ENCODE assay signal across 1 cellular context in genomic region chr2:167333245-167333644, GRCh38.
TF ChIP-seq lines count a peak whose summit lies in the region.

No MANE protein-coding gene starts in this region.

TF ChIP-seq in SK-N-SH treated with all-trans-retinoic acid at 6 μM for 48 hours, 23 proteins besides CTCF, POLR2A, EP300 and RAD21 (continued from another document):
- TF ChIP-seq, protein P1, sequence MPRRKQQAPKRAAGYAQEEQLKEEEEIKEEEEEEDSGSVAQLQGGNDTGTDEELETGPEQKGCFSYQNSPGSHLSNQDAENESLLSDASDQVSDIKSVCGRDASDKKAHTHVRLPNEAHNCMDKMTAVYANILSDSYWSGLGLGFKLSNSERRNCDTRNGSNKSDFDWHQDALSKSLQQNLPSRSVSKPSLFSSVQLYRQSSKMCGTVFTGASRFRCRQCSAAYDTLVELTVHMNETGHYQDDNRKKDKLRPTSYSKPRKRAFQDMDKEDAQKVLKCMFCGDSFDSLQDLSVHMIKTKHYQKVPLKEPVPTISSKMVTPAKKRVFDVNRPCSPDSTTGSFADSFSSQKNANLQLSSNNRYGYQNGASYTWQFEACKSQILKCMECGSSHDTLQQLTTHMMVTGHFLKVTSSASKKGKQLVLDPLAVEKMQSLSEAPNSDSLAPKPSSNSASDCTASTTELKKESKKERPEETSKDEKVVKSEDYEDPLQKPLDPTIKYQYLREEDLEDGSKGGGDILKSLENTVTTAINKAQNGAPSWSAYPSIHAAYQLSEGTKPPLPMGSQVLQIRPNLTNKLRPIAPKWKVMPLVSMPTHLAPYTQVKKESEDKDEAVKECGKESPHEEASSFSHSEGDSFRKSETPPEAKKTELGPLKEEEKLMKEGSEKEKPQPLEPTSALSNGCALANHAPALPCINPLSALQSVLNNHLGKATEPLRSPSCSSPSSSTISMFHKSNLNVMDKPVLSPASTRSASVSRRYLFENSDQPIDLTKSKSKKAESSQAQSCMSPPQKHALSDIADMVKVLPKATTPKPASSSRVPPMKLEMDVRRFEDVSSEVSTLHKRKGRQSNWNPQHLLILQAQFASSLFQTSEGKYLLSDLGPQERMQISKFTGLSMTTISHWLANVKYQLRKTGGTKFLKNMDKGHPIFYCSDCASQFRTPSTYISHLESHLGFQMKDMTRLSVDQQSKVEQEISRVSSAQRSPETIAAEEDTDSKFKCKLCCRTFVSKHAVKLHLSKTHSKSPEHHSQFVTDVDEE (CRISPR knock-in tag; IDR thresholded peaks at IDR 0.05), result no peak
- TF ChIP-seq ESRRG (CRISPR knock-in tag; IDR thresholded peaks at IDR 0.05), result no peak
- no peak for TF ChIP-seq TOX (CRISPR knock-in tag; IDR thresholded peaks at IDR 0.05; ENCODE audit: borderline replicate concordance)
- no peak for TF ChIP-seq CSDC2 (CRISPR knock-in tag; IDR thresholded peaks at IDR 0.05)
- TF ChIP-seq TCF4 (CRISPR knock-in tag; IDR thresholded peaks at IDR 0.05; ENCODE audit: borderline replicate concordance), result no peak
- no peak for TF ChIP-seq RARB (CRISPR knock-in tag; IDR thresholded peaks at IDR 0.05)
- TF ChIP-seq ZFP3 (CRISPR knock-in tag; IDR thresholded peaks at IDR 0.05), result no peak
- no peak for TF ChIP-seq ZNF565 (CRISPR knock-in tag; conservative IDR thresholded peaks at IDR 0.05; ENCODE audit: low read depth)
- TF ChIP-seq, protein P2, sequence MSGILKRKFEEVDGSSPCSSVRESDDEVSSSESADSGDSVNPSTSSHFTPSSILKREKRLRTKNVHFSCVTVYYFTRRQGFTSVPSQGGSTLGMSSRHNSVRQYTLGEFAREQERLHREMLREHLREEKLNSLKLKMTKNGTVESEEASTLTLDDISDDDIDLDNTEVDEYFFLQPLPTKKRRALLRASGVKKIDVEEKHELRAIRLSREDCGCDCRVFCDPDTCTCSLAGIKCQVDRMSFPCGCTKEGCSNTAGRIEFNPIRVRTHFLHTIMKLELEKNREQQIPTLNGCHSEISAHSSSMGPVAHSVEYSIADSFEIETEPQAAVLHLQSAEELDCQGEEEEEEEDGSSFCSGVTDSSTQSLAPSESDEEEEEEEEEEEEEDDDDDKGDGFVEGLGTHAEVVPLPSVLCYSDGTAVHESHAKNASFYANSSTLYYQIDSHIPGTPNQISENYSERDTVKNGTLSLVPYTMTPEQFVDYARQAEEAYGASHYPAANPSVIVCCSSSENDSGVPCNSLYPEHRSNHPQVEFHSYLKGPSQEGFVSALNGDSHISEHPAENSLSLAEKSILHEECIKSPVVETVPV (CRISPR knock-in tag; IDR thresholded peaks at IDR 0.05), result no peak
- TF ChIP-seq, protein P3, sequence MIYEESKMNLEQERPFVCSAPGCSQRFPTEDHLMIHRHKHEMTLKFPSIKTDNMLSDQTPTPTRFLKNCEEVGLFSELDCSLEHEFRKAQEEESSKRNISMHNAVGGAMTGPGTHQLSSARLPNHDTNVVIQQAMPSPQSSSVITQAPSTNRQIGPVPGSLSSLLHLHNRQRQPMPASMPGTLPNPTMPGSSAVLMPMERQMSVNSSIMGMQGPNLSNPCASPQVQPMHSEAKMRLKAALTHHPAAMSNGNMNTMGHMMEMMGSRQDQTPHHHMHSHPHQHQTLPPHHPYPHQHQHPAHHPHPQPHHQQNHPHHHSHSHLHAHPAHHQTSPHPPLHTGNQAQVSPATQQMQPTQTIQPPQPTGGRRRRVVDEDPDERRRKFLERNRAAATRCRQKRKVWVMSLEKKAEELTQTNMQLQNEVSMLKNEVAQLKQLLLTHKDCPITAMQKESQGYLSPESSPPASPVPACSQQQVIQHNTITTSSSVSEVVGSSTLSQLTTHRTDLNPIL (CRISPR knock-in tag; IDR thresholded peaks at IDR 0.05; ENCODE audit: low read depth), result no peak
- no peak for TF ChIP-seq ISL1 (CRISPR knock-in tag; IDR thresholded peaks at IDR 0.05)
- TF ChIP-seq ARNTL (CRISPR knock-in tag; IDR thresholded peaks at IDR 0.05; ENCODE audit: borderline replicate concordance, low read depth), result no peak
- TF ChIP-seq ZC3H10 (CRISPR knock-in tag; IDR thresholded peaks at IDR 0.05), result no peak
- no peak for TF ChIP-seq BACH2 (CRISPR knock-in tag; IDR thresholded peaks at IDR 0.05; ENCODE audit: borderline replicate concordance)
- no peak for TF ChIP-seq ZNF70 (CRISPR knock-in tag; IDR thresholded peaks at IDR 0.05)
- no peak for TF ChIP-seq OSR1 (CRISPR knock-in tag; IDR thresholded peaks at IDR 0.05)
